8 cellular contexts compared by ENCODE assay signal in the genomic region with DNA sequence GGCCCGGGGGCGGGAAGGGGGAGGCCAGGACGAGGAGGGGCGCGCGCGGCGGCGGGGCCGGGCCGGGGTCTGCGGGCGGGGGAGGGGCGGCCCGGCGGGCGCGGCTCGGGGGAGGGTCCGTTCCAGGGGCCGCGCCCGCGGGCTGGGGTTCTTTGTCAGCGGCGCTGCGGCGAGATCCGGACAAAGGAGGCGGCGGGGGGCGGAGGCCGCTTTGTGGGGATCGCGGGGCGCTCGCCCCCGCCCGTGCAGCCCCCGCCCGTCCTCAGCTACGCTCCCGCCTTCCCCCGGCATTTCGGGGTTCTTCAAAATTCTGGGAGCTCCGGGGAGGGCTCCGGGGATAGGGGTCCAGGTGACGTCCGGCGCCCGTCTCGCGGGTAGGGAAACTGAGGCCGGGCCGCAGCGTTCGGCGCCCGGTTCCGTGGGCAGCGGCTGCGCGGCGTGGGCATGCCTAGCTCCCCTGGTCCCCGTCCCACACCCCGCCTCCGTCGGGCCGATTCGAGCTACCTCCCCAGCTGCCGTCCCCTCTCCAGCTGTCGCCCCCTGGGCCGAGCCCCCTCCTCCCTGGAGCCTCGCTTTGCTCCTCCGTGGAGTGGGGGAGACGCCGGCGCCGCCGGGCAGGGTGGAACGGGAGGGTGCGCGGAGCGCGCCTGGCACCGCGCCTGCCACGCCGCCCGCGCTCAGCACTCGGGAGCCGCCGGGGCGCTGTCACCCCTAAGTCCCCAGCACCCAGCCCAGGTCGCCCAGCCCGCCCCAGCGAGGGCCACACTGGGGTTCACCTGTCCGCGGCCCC. TPM values are rescaled to one million over a fixed set of nuclear protein-coding genes. Genes with fewer than 3 reads are reported as not detected.
DNase-seq lines count a peak whose midpoint lies in the region; ATAC-seq, FAIRE-seq and TF ChIP-seq lines count a peak whose summit lies in the region.

No MANE protein-coding gene starts in this region.

- ATAC-seq in lung (ENCODE audit: insufficient read depth, low FRiP score): no peak

- DNase-seq in CD1c-positive myeloid dendritic cell (ENCODE audit: extremely low spot score): peak; percentile 33
- peak; percentile 72 for DNase-seq in NCI-H69 (lab: John Stamatoyannopoulos, UW)
- no peak for DNase-seq in bronchial epithelial cell (ENCODE audit: low read depth)
- no peak for DNase-seq in lung (ENCODE audit: low spot score)
- no peak for DNase-seq in type B pancreatic cell (ENCODE audit: extremely low spot score, unreplicated experiment)
- no peak for DNase-seq in kidney tubule cell (ENCODE audit: low spot score)
- DNase-seq in SKM-1 treated with dmso at 0.1 percent for 144 hours (lab: John Stamatoyannopoulos, UW; ENCODE audit: unreplicated experiment): no peak
- no peak for DNase-seq in GM12892 (ENCODE audit: insufficient read length)

- H3K27me3 ChIP-seq in bronchial epithelial cell (ENCODE audit: control insufficient read depth, insufficient read depth, low read length): no peaks in the 10 kb centered on the region
- no peaks in the 10 kb centered on the region for H3K27me3 ChIP-seq in lung (ENCODE audit: control insufficient read depth, insufficient read depth)

- H3K4me3 Mint-ChIP-seq in type B pancreatic cell: peak overlapping the region; percentile 88

- H3K27ac ChIP-seq in lung (ENCODE audit: low read depth in 1 of 2, low read length in 1 of 2): peak overlapping the region; percentile 69 to 79

- H3K9me3 ChIP-seq in lung (ENCODE audit: control insufficient read depth in 2 of 2, insufficient read depth in 1 of 2, low read length in 1 of 2): no peaks in the 10 kb centered on the region

- H3K27ac Mint-ChIP-seq in type B pancreatic cell: no peak overlapping the region

- H3K27me3 Mint-ChIP-seq in type B pancreatic cell: no peaks in the 10 kb centered on the region

- TF ChIP-seq POLR2A in GM12892 (IDR thresholded peaks at IDR 0.05; ENCODE audit: low read depth, low read length): no peak

- peaks cover 0 to 42% of the 10 kb centered on the region in 2 donors for H3K4me1 ChIP-seq in lung (ENCODE audit: control insufficient read depth in 2 of 2, insufficient read depth in 2 of 2, low read length in 2 of 2)

- H3K4me3 ChIP-seq in bronchial epithelial cell (ENCODE audit: low read depth, low read length) (peak overlapping the region; percentile 87), lung (peak overlapping the region; percentile 74)

- H3K36me3 ChIP-seq in bronchial epithelial cell (ENCODE audit: control insufficient read depth, insufficient read depth, low read length) (peaks cover 1% of the 10 kb centered on the region), lung (ENCODE audit: control insufficient read depth in 2 of 2, insufficient read depth in 2 of 2, low read length in 2 of 2) (no peaks in the 10 kb centered on the region)

- H3K4me1 Mint-ChIP-seq in type B pancreatic cell (ENCODE audit: unreplicated experiment): peaks cover 25% of the 10 kb centered on the region

- TF ChIP-seq CTCF in bronchial epithelial cell (IDR thresholded peaks at IDR 0.05; ENCODE audit: insufficient read depth, low read length, severe bottlenecking) (no peak), lung (IDR thresholded peaks at IDR 0.05; ENCODE audit: control extremely low read depth, extremely low read depth) (no peak), type B pancreatic cell (conservative IDR thresholded peaks at IDR 0.05) (no peak)

- no peaks in the 10 kb centered on the region for H3K36me3 Mint-ChIP-seq in type B pancreatic cell

- WGBS in lung, 2 donors: 1 to 2% methylated on average over 57 to 99 of the region's 100 CpGs

- H3K9me3 Mint-ChIP-seq in type B pancreatic cell: no peaks in the 10 kb centered on the region

- no peak for FAIRE-seq in bronchial epithelial cell (lab: Jason Lieb, UNC)
- no peak for FAIRE-seq in GM12892 (lab: Jason Lieb, UNC)

RNA-seq across cellular contexts. Expression of gene SNN, which starts 0.5 kb away (rescaled TPM):
- total RNA-seq in bronchial epithelial cell (27.6 and 31.9 TPM in 2 replicates), lung (10 to 100 TPM; 18.1 to 19.7 TPM), type B pancreatic cell (ENCODE audit: low replicate concordance) (23.8 and 44.0 TPM in 2 replicates)
- polyA plus RNA-seq in lung: 10 to 100 TPM in 1 of 2 donors, 1 to 10 TPM in 1; 9.4 to 29.0 TPM
- polyA plus RNA-seq in GM12892 (2012; ENCODE audit: missing spikeins): 23.2 TPM

Comparison
In these comparisons a context has a peak if more than half of its experiments do, and no peak if none do; other contexts are left out.
1. DNase-seq: peak in CD1c-positive myeloid dendritic cell (single experiment) and NCI-H69 (single experiment); none in bronchial epithelial cell (single experiment), lung (single experiment), type B pancreatic cell (single experiment), kidney tubule cell (single experiment), SKM-1 treated with dmso at 0.1 percent for 144 hours (single experiment) and GM12892 (single experiment).